ENCODE assay signal across 9 cellular contexts in the genomic region with DNA sequence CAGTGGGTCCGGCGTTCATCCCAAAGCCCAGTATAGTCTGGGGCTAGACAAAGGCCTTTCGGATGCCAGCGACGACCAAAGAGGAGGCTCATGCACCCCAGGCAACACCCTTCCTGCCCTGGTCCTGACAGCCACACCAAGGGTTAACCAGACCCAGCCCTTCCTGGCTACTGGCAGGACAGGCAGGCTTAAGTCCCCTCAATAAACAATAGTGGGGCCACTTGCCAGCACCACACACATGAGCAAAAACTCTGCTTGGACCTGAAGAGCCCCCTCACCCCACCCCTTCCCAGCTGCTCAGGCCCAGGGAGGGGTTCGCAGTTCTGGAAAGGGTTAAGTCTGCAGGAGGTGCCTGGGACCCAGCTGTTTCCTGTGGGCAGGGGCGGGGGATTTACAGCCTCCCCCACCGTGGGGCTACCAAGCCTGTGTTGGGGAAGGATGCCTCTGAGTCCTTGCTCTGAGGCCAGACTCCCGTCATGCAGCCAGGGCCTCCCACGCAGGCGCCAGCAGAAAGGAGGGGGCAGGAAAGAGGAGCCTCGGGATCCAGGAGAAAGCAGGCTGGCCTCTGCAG. TPM values are rescaled to one million over a fixed set of nuclear protein-coding genes. Genes with fewer than 3 reads are reported as not detected.
A peak's percentile ranks its signal among the peaks of the same experiment; 100 is the strongest.
DNase-seq lines count a peak whose midpoint lies in the region; ATAC-seq and TF ChIP-seq lines count a peak whose summit lies in the region.
"Had no signal": no experiment of that assay in that cellular context is flagged by ENCODE, and none has a peak within 500 bp of the region (broad histone marks: within the 10 kb centered on the region; RNA-seq: fewer than 3 reads in every experiment).

No MANE protein-coding gene starts in this region.

- H3K36me3 ChIP-seq in mucosa of descending colon (ENCODE audit: low read depth) = no peaks in the 10 kb centered on the region

- H3K4me3 ChIP-seq in coronary artery (peak overlapping the region; percentile 18), mucosa of descending colon (no peak overlapping the region)

- DNase-seq in AG08395 (ENCODE audit: low spot score) = peak; percentile 84
- DNase-seq in Kasumi-1 (lab: John Stamatoyannopoulos, UW) = peak; percentile 38 to 53
- peak; percentile 84 for DNase-seq in coronary artery (ENCODE audit: low spot score)
- DNase-seq in mucosa of descending colon = peak; percentile 35 to 69 (median 55)
- DNase-seq in effector memory CD8-positive, alpha-beta T cell = no peak
- DNase-seq in stimulated activated CD4-positive, alpha-beta T cell treated with anti-CD3 and anti-CD28 coated beads, Interleukin-12 subunit alpha, Interleukin-12 subunit beta, amount 100 ng/mL, for 4 hours = no peak
- DNase-seq in NCI-H1436 (lab: John Stamatoyannopoulos, UW) = no peak

- H3K27ac ChIP-seq in coronary artery = peak overlapping the region in 1 of 2 donors; percentile 81

- ATAC-seq in mucosa of descending colon (peak; percentile 35), HG02759 (IDR thresholded peaks at IDR 0.05; ENCODE audit: unreplicated experiment) (no peak)
- ATAC-seq in effector memory CD8-positive, alpha-beta T cell (replicated peaks) = no peak

- no peaks in the 10 kb centered on the region for H3K9me3 ChIP-seq in mucosa of descending colon

- no peak overlapping the region for H3K27ac Mint-ChIP-seq in effector memory CD8-positive, alpha-beta T cell

- no peak for TF ChIP-seq CTCF in coronary artery (IDR thresholded peaks at IDR 0.05)
- TF ChIP-seq CTCF in mucosa of descending colon (IDR thresholded peaks at IDR 0.05) = no peak

- H3K27me3 Mint-ChIP-seq in effector memory CD8-positive, alpha-beta T cell = peaks cover 7 to 46% of the 10 kb centered on the region in 2 donors

- intact Hi-C loops in mucosa of descending colon (cut with DNase I, micrococcal nuclease) = no loop called here

- H3K36me3 Mint-ChIP-seq in effector memory CD8-positive, alpha-beta T cell (ENCODE audit: insufficient read depth) = peaks cover 3% of the 10 kb centered on the region

- peaks cover 7 to 9% of the 10 kb centered on the region in 2 donors for H3K4me1 Mint-ChIP-seq in effector memory CD8-positive, alpha-beta T cell (ENCODE audit: low read depth in 2 of 2)

- no peak overlapping the region for H3K4me3 Mint-ChIP-seq in effector memory CD8-positive, alpha-beta T cell

- H3K4me1 ChIP-seq in mucosa of descending colon (ENCODE audit: low read depth) = no peaks in the 10 kb centered on the region

- no peaks in the 10 kb centered on the region for H3K9me3 Mint-ChIP-seq in effector memory CD8-positive, alpha-beta T cell

RNA-seq across cellular contexts. Expression of gene PHLDA3, which starts 18.2 kb away (rescaled TPM):
- 100 to 1,000 TPM in 1 of 3 donors, 10 to 100 TPM in 1, 1 to 10 TPM in 1; 8.5 to 106 (median 12.4) TPM for total RNA-seq in mucosa of descending colon

RNA-seq across cellular contexts. Expression of gene TNNI1, which starts 29.3 kb away (rescaled TPM):
- under 1 TPM; 0.13 to 0.64 (median 0.39) TPM for total RNA-seq in mucosa of descending colon
- total RNA-seq: pulmonary artery endothelial cell had no signal

RNA-seq across cellular contexts. Expression of gene LAD1, which starts 51.7 kb away (rescaled TPM):
- 100 to 1,000 TPM in 2 of 3 donors, 10 to 100 TPM in 1; 86.0 to 202 (median 130) TPM for total RNA-seq in mucosa of descending colon
- total RNA-seq: pulmonary artery endothelial cell had no signal

RNA-seq across cellular contexts. Expression of gene CSRP1, which starts 56.1 kb away (rescaled TPM):
- total RNA-seq in mucosa of descending colon = 1,000 to 10,000 TPM in 1 of 3 donors, 100 to 1,000 TPM in 2; 150 to 1,587 (median 214) TPM

Comparison
In these comparisons a context has a peak if more than half of its experiments do, and no peak if none do; other contexts are left out.
1. DNase-seq: peak in AG08395 (single experiment), Kasumi-1 (2 of 2), coronary artery (single experiment) and mucosa of descending colon (3 of 3); none in effector memory CD8-positive, alpha-beta T cell (0 of 3), stimulated activated CD4-positive, alpha-beta T cell treated with anti-CD3 and anti-CD28 coated beads, Interleukin-12 subunit alpha, Interleukin-12 subunit beta, amount 100 ng/mL, for 4 hours (single experiment) and NCI-H1436 (single experiment).